9 cellular contexts compared by ENCODE assay signal in genomic region chr1:27145934-27146354, GRCh38. TPM values are rescaled to one million over a fixed set of nuclear protein-coding genes. Genes with fewer than 3 reads are reported as not detected.
DNase-seq lines count a peak whose midpoint lies in the region; ATAC-seq and TF ChIP-seq lines count a peak whose summit lies in the region.
"Had no signal": no experiment of that assay in that cellular context is flagged by ENCODE, and none has a peak within 500 bp of the region (broad histone marks: within the 10 kb centered on the region; RNA-seq: fewer than 3 reads in every experiment).

No MANE protein-coding gene starts in this region.

- H3K27ac ChIP-seq in mammary epithelial cell (ENCODE audit: insufficient read depth, low read depth, low read length) (peak overlapping the region; percentile 44), lower lobe of right lung (peak overlapping the region; percentile 56), upper lobe of left lung (peak overlapping the region; percentile 55 to 66 (median 59))

- H3K36me3 Mint-ChIP-seq in activated CD4-positive, alpha-beta T cell treated with anti-CD3 and anti-CD28 coated beads for 36 hours (ENCODE audit: low read depth), result peaks cover 5% of the 10 kb centered on the region

- peak; percentile 30 for DNase-seq in activated CD4-positive, alpha-beta T cell treated with anti-CD3 and anti-CD28 coated beads for 36 hours
- DNase-seq in activated CD4-positive, alpha-beta T cell treated with anti-CD3 and anti-CD28 coated beads for 4 hours, result no peak
- peak; percentile 85 for DNase-seq in mammary epithelial cell
- no peak for DNase-seq in lower lobe of right lung
- DNase-seq in upper lobe of left lung, result no peak
- no peak for DNase-seq in midbrain (lab: John Stamatoyannopoulos, UW)
- DNase-seq in SHP77 (lab: John Stamatoyannopoulos, UW), result no peak
- DNase-seq: CD4-positive, CD25-positive, alpha-beta regulatory T cell had no signal

- ATAC-seq in activated CD4-positive, alpha-beta T cell treated with anti-CD3 and anti-CD28 coated beads for 36 hours, result no peak
- ATAC-seq in lower lobe of right lung (no peak), upper lobe of left lung (ENCODE audit: low FRiP score in 2 of 2) (peak in 1 of 2 donors; percentile 81), HG02884 (IDR thresholded peaks at IDR 0.05; ENCODE audit: unreplicated experiment) (no peak)

- peaks cover 98% of the 10 kb centered on the region for H3K79me2 ChIP-seq in mammary epithelial cell (ENCODE audit: insufficient read depth, low read length)

- TF ChIP-seq POLR2A in upper lobe of left lung (IDR thresholded peaks at IDR 0.05), result no peak

- intact Hi-C loops in activated CD4-positive, alpha-beta T cell treated with anti-CD3 and anti-CD28 coated beads for 36 hours (cut with DNase I, micrococcal nuclease), result no loop called here
- intact Hi-C loops in mammary epithelial cell (cut with micrococcal nuclease) (no loop called here), lower lobe of right lung (cut with DNase I) (no loop called here)

- no peak overlapping the region for H3K27ac Mint-ChIP-seq in activated CD4-positive, alpha-beta T cell treated with anti-CD3 and anti-CD28 coated beads for 36 hours

- no peaks in the 10 kb centered on the region for H3K27me3 ChIP-seq in mammary epithelial cell (ENCODE audit: insufficient read depth, low read length)
- no peaks in the 10 kb centered on the region for H3K27me3 ChIP-seq in lower lobe of right lung (ENCODE audit: low read depth)
- no peaks in the 10 kb centered on the region for H3K27me3 ChIP-seq in upper lobe of left lung

- H3K4me3 ChIP-seq in mammary epithelial cell (replicated peaks in 1 of 3; ENCODE audit: insufficient read depth in 1 of 3, low read depth in 2 of 3, low read length in 3 of 3) (no peak overlapping the region), lower lobe of right lung (no peak overlapping the region), upper lobe of left lung (no peak overlapping the region)

- BruUV-seq in mammary epithelial cell (replicated peaks; lab: Mats Ljungman, UMichigan), result no TSS peak

- WGBS in mammary epithelial cell (ENCODE audit: low coverage, missing lambda C conversion rate), result 7% methylated on average over 7 of the region's 7 CpGs
- 81 to 92% methylated on average over 7 of the region's 7 CpGs for WGBS in upper lobe of left lung, 2 donors

- H3K36me3 ChIP-seq in mammary epithelial cell (ENCODE audit: insufficient read depth, low read length) (no peaks in the 10 kb centered on the region), lower lobe of right lung (peaks cover 6% of the 10 kb centered on the region), upper lobe of left lung (peaks cover 0 to 4% (median 0%) of the 10 kb centered on the region in 4 donors)

- no peak for TF ChIP-seq CTCF in mammary epithelial cell (conservative IDR thresholded peaks at IDR 0.05 in 1 of 2, IDR thresholded peaks at IDR 0.05 in 1 of 2; ENCODE audit: extremely low read depth in 1 of 2, insufficient read depth in 1 of 2, low read depth in 1 of 2, low read length in 2 of 2)
- no peak for TF ChIP-seq CTCF in lower lobe of right lung (IDR thresholded peaks at IDR 0.05)
- TF ChIP-seq CTCF in upper lobe of left lung (IDR thresholded peaks at IDR 0.05), result no peak

- no peak for TF ChIP-seq EP300 in upper lobe of left lung (IDR thresholded peaks at IDR 0.05)

- CTCF ChIA-PET in activated CD4-positive, alpha-beta T cell treated with anti-CD3 and anti-CD28 coated beads for 36 hours (lab: Charles Lee), result interaction anchor here (1.1 to 2.3 kb wide), 2 partner anchors 9 to 42 kb away, joined by 7 to 9 read pairs; partner anchors contain the start of gene SLC9A1
- CTCF ChIA-PET in mammary epithelial cell (lab: Charles Lee; ENCODE audit: low non-redundant PET), result no interaction called here

- in situ Hi-C loops in mammary epithelial cell (cut with MboI; ENCODE audit: low sequenced_read_pairs in 2 of 2), result no loop called here

- H3K4me2 ChIP-seq in mammary epithelial cell (ENCODE audit: insufficient read depth, low read depth, low read length), result peak overlapping the region; percentile 28

- POLR2A ChIA-PET in activated CD4-positive, alpha-beta T cell treated with anti-CD3 and anti-CD28 coated beads for 36 hours (lab: Charles Lee), result interaction anchor here (1.4 kb wide), 1 partner anchor 9 kb away, joined by 8 read pairs; the partner anchor contains the start of gene SLC9A1

- dilution Hi-C loops in mammary epithelial cell (cut with HindIII; ENCODE audit: low sequenced_read_pairs), result no loop called here

- H3K27me3 Mint-ChIP-seq in activated CD4-positive, alpha-beta T cell treated with anti-CD3 and anti-CD28 coated beads for 36 hours, result no peaks in the 10 kb centered on the region
- H3K27me3 Mint-ChIP-seq: CD4-positive, CD25-positive, alpha-beta regulatory T cell had no signal

- H3K4me3 Mint-ChIP-seq in activated CD4-positive, alpha-beta T cell treated with anti-CD3 and anti-CD28 coated beads for 36 hours, result no peak overlapping the region

- H3K4me1 Mint-ChIP-seq in activated CD4-positive, alpha-beta T cell treated with anti-CD3 and anti-CD28 coated beads for 36 hours, result peaks cover 54% of the 10 kb centered on the region

- H3K9me3 ChIP-seq in mammary epithelial cell (replicated peaks; ENCODE audit: insufficient read depth, low read length), result no peaks in the 10 kb centered on the region
- H3K9me3 ChIP-seq in lower lobe of right lung, result no peaks in the 10 kb centered on the region
- H3K9me3 ChIP-seq in upper lobe of left lung, result no peaks in the 10 kb centered on the region

- H3K9me3 Mint-ChIP-seq in activated CD4-positive, alpha-beta T cell treated with anti-CD3 and anti-CD28 coated beads for 36 hours (ENCODE audit: low read depth), result no peaks in the 10 kb centered on the region
- H3K9me3 Mint-ChIP-seq: CD4-positive, CD25-positive, alpha-beta regulatory T cell had no signal

- H3K4me1 ChIP-seq in mammary epithelial cell (ENCODE audit: insufficient read depth, low read length) (peaks cover 66% of the 10 kb centered on the region), lower lobe of right lung (peaks cover 80% of the 10 kb centered on the region), upper lobe of left lung (peaks cover 18 to 75% (median 45%) of the 10 kb centered on the region in 4 donors)

- H4K20me1 ChIP-seq in mammary epithelial cell (ENCODE audit: insufficient read depth, low read length), result peaks cover 2% of the 10 kb centered on the region

- no peak overlapping the region for H2AFZ ChIP-seq in mammary epithelial cell (ENCODE audit: low read depth, low read length)

- H3K9ac ChIP-seq in mammary epithelial cell (ENCODE audit: insufficient read depth, low read length), result no peak overlapping the region

RNA-seq across cellular contexts. Expression of gene SLC9A1, which starts 9.0 kb away (rescaled TPM):
- 10 to 100 TPM; 15.6 to 20.4 TPM for total RNA-seq in activated CD4-positive, alpha-beta T cell treated with anti-CD3 and anti-CD28 coated beads for 36 hours
- total RNA-seq in mammary epithelial cell (100 to 1,000 TPM in 1 of 2 donors, 1 to 10 TPM in 1; 9.5 to 124 TPM), lower lobe of right lung (57.7 TPM), upper lobe of left lung (10 to 100 TPM; 18.1 to 51.4 (median 31.5) TPM)
- polyA plus RNA-seq in mammary epithelial cell, result 16.7 TPM
- 203 TPM for polyA minus RNA-seq in mammary epithelial cell

Comparison
In these comparisons a context has a peak if more than half of its experiments do, and no peak if none do; other contexts are left out.
1. DNase-seq: peak in activated CD4-positive, alpha-beta T cell treated with anti-CD3 and anti-CD28 coated beads for 36 hours (single experiment) and mammary epithelial cell (single experiment); none in activated CD4-positive, alpha-beta T cell treated with anti-CD3 and anti-CD28 coated beads for 4 hours (0 of 2), lower lobe of right lung (single experiment), upper lobe of left lung (0 of 2), midbrain (single experiment) and SHP77 (0 of 2).
2. Peak in every context shown above with its lines, with median percentiles within 50 percentile points of each other: H3K27ac ChIP-seq.